18 cellular contexts compared by ENCODE assay signal in genomic region chr10:86062647-86063145, GRCh38.
DNase-seq lines count a peak whose midpoint lies in the region; ATAC-seq and TF ChIP-seq lines count a peak whose summit lies in the region.
"Had no signal": no experiment of that assay in that cellular context is flagged by ENCODE, and none has a peak within 500 bp of the region (broad histone marks: within the 10 kb centered on the region; RNA-seq: fewer than 3 reads in every experiment).

No MANE protein-coding gene starts in this region.

- H3K27ac ChIP-seq in endodermal cell (ENCODE audit: low read depth, low read length) (no peak overlapping the region), trophoblast cell (ENCODE audit: low read depth, low read length) (no peak overlapping the region), stomach (no peak overlapping the region), PC-3 (ENCODE audit: low read length) (no peak overlapping the region), GM23248 (no peak overlapping the region)

- WGBS in endodermal cell (ENCODE audit: insufficient coverage in 1 of 2, insufficient read length in 1 of 2), 2 experiments = 95% methylated on average over 5 to 6 of the region's 6 CpGs
- no CpG with 5 or more reads among the region's 6 CpGs for WGBS in trophoblast cell (ENCODE audit: extremely low coverage, insufficient coverage, insufficient read length)
- WGBS in stomach, 5 donors = 75 to 84% (median 83%) methylated on average over 6 of the region's 6 CpGs
- WGBS in GM23248 (ENCODE audit: low coverage in 1 of 2, low lambda C conversion rate in 2 of 2, missing lambda C conversion rate in 2 of 2), 2 experiments = 18 to 25% methylated on average over 6 of the region's 6 CpGs

- no peaks in the 10 kb centered on the region for H3K4me1 ChIP-seq in endodermal cell (ENCODE audit: control insufficient read depth, insufficient read depth, low read length)
- no peaks in the 10 kb centered on the region for H3K4me1 ChIP-seq in trophoblast cell (ENCODE audit: control insufficient read depth in 1 of 2, insufficient read depth in 2 of 2, low read length in 2 of 2)
- H3K4me1 ChIP-seq in stomach = no peaks in the 10 kb centered on the region
- H3K4me1 ChIP-seq in PC-3 (ENCODE audit: insufficient read depth, low read length) = no peaks in the 10 kb centered on the region
- no peaks in the 10 kb centered on the region for H3K4me1 ChIP-seq in GM23248 (ENCODE audit: insufficient read depth)

- H3K4me1 Mint-ChIP-seq in chondrocyte (ENCODE audit: low read depth) (no peaks in the 10 kb centered on the region), endodermal cell (peaks cover 5% of the 10 kb centered on the region)
- H3K4me1 Mint-ChIP-seq: B cell; CD4-positive, CD25-positive, alpha-beta regulatory T cell; CD8-positive, alpha-beta memory T cell had no signal

- H3K79me1 ChIP-seq in trophoblast cell (ENCODE audit: low read length) = no peaks in the 10 kb centered on the region

- H2BK12ac ChIP-seq in trophoblast cell (ENCODE audit: low read length) = no peak overlapping the region

- H3K27me3 Mint-ChIP-seq in chondrocyte (ENCODE audit: low read depth) = peaks cover 6% of the 10 kb centered on the region
- peaks cover 7% of the 10 kb centered on the region for H3K27me3 Mint-ChIP-seq in endodermal cell (ENCODE audit: insufficient read depth)

- POLR2A ChIA-PET in PC-3 (lab: Charles Lee; ENCODE audit: unreplicated experiment) = no interaction called here

- H4K8ac ChIP-seq in trophoblast cell (ENCODE audit: low read depth, low read length) = no peak overlapping the region

- no peak overlapping the region for H3K4ac ChIP-seq in trophoblast cell (ENCODE audit: low read depth, low read length)

- no peak overlapping the region for H4K12ac ChIP-seq in trophoblast cell (ENCODE audit: low read depth, low read length)

- H3K4me3 Mint-ChIP-seq in chondrocyte (ENCODE audit: unreplicated experiment) (no peak overlapping the region), endodermal cell (no peak overlapping the region)
- H3K4me3 Mint-ChIP-seq: B cell; CD4-positive, CD25-positive, alpha-beta regulatory T cell; CD8-positive, alpha-beta memory T cell; GM23338 had no signal

- no peak overlapping the region for H3K27ac Mint-ChIP-seq in chondrocyte (ENCODE audit: unreplicated experiment)
- no peak overlapping the region for H3K27ac Mint-ChIP-seq in endodermal cell
- H3K27ac Mint-ChIP-seq: B cell; CD4-positive, CD25-positive, alpha-beta regulatory T cell; CD8-positive, alpha-beta memory T cell; GM23338 had no signal

- H3K9me3 Mint-ChIP-seq in chondrocyte (ENCODE audit: low read depth) (no peaks in the 10 kb centered on the region), endodermal cell (no peaks in the 10 kb centered on the region)
- H3K9me3 Mint-ChIP-seq: CD4-positive, CD25-positive, alpha-beta regulatory T cell; CD8-positive, alpha-beta memory T cell had no signal

- TF ChIP-seq EP300 in stomach (IDR thresholded peaks at IDR 0.05) = no peak

- TF ChIP-seq CTCF in chondrocyte (IDR thresholded peaks at IDR 0.05) = no peak
- TF ChIP-seq CTCF in endodermal cell (conservative IDR thresholded peaks at IDR 0.05) = no peak
- TF ChIP-seq CTCF in stomach (IDR thresholded peaks at IDR 0.05) = no peak
- no peak for TF ChIP-seq CTCF in PC-3 (conservative IDR thresholded peaks at IDR 0.05; ENCODE audit: low read depth, low read length)

- CTCF ChIA-PET in PC-3 (lab: Charles Lee) = no interaction called here

- H3F3A ChIP-seq in PC-3 (ENCODE audit: low read length, unreplicated experiment) = no peaks in the 10 kb centered on the region
- no peaks in the 10 kb centered on the region for H3F3A ChIP-seq in GM23248 (ENCODE audit: insufficient read depth)

- H3K36me3 ChIP-seq in endodermal cell (ENCODE audit: control insufficient read depth, insufficient read depth, low read length) = no peaks in the 10 kb centered on the region
- H3K36me3 ChIP-seq in trophoblast cell (ENCODE audit: control insufficient read depth in 1 of 2, insufficient read depth in 2 of 2, low read length in 2 of 2) = no peaks in the 10 kb centered on the region
- no peaks in the 10 kb centered on the region for H3K36me3 ChIP-seq in stomach
- H3K36me3 ChIP-seq in PC-3 (ENCODE audit: low read depth, low read length) = no peaks in the 10 kb centered on the region
- no peaks in the 10 kb centered on the region for H3K36me3 ChIP-seq in GM23248 (ENCODE audit: low read depth)

- no peak overlapping the region for H2AFZ ChIP-seq in trophoblast cell (ENCODE audit: insufficient read depth, low read length, poor library complexity)
- no peak overlapping the region for H2AFZ ChIP-seq in PC-3 (ENCODE audit: low read length)
- no peak overlapping the region for H2AFZ ChIP-seq in GM23248
- H2AFZ ChIP-seq: GM23338 had no signal

- H3K4me3 ChIP-seq in endodermal cell (ENCODE audit: low read length) (no peak overlapping the region), trophoblast cell (ENCODE audit: low read depth, low read length) (peak overlapping the region; percentile 44), stomach (no peak overlapping the region), PC-3 (ENCODE audit: low read length) (no peak overlapping the region), GM23248 (no peak overlapping the region)
- H3K4me3 ChIP-seq: GM23338 had no signal

- no peak overlapping the region for H2BK5ac ChIP-seq in trophoblast cell (ENCODE audit: low read depth, low read length, poor library complexity)

- H4K20me1 ChIP-seq in PC-3 (ENCODE audit: low read length) (no peaks in the 10 kb centered on the region), GM23248 (ENCODE audit: insufficient read depth) (no peaks in the 10 kb centered on the region)

- no peak overlapping the region for H3K9ac ChIP-seq in endodermal cell (ENCODE audit: extremely low read depth, low read length, poor library complexity, severe bottlenecking)
- H3K9ac ChIP-seq in trophoblast cell (ENCODE audit: low read length) = no peak overlapping the region
- H3K9ac ChIP-seq in PC-3 (ENCODE audit: low read length) = no peak overlapping the region
- H3K9ac ChIP-seq in GM23248 = no peak overlapping the region

- H3K14ac ChIP-seq in trophoblast cell (ENCODE audit: low read length) = no peak overlapping the region

- no peak overlapping the region for H3K23ac ChIP-seq in trophoblast cell (ENCODE audit: low read length)

- TF ChIP-seq POLR2A in stomach (IDR thresholded peaks at IDR 0.05) = no peak

- no peak overlapping the region for H4K91ac ChIP-seq in trophoblast cell (ENCODE audit: low read depth, low read length)

- H3K9me2 ChIP-seq in PC-3 (replicated peaks; ENCODE audit: low read length) (no peaks in the 10 kb centered on the region), GM23248 (ENCODE audit: insufficient read depth) (no peaks in the 10 kb centered on the region)

- H3K9me3 ChIP-seq in endodermal cell (ENCODE audit: control insufficient read depth, low read length) = no peaks in the 10 kb centered on the region
- H3K9me3 ChIP-seq in trophoblast cell (ENCODE audit: insufficient read depth, low read depth, low read length) = no peaks in the 10 kb centered on the region
- H3K9me3 ChIP-seq in stomach = no peaks in the 10 kb centered on the region
- no peaks in the 10 kb centered on the region for H3K9me3 ChIP-seq in PC-3 (ENCODE audit: low read length)
- no peaks in the 10 kb centered on the region for H3K9me3 ChIP-seq in GM23248 (ENCODE audit: low read depth)

- H3K36me3 Mint-ChIP-seq in chondrocyte (ENCODE audit: low read depth) (no peaks in the 10 kb centered on the region), endodermal cell (ENCODE audit: low read depth) (no peaks in the 10 kb centered on the region)
- H3K36me3 Mint-ChIP-seq: CD4-positive, CD25-positive, alpha-beta regulatory T cell; CD8-positive, alpha-beta memory T cell had no signal

- H2BK120ac ChIP-seq in trophoblast cell (ENCODE audit: insufficient read depth, low read length, poor library complexity) = no peak overlapping the region

- H3K4me2 ChIP-seq in trophoblast cell (ENCODE audit: low read length) (no peak overlapping the region), PC-3 (ENCODE audit: low read length) (no peak overlapping the region), GM23248 (ENCODE audit: unreplicated experiment) (no peak overlapping the region)
- H3K4me2 ChIP-seq: GM23338 had no signal

- peak; percentile 37 for DNase-seq in chondrocyte (ENCODE audit: low spot score)
- DNase-seq in endodermal cell = peak; percentile 32
- no peak for DNase-seq in trophoblast cell
- DNase-seq in stomach = peak; percentile 13
- no peak for DNase-seq in stimulated activated CD8-positive, alpha-beta memory T cell treated with anti-CD3 and anti-CD28 coated beads, Interleukin-4, amount 100 ng/mL, for 48 hours
- DNase-seq in PC-3 = no peak
- DNase-seq in GM23248 = no peak
- DNase-seq: C1 segment of cervical spinal cord; CD4-positive, CD25-positive, alpha-beta regulatory T cell; CD8-positive, alpha-beta memory T cell; COR-L47; DMS 273 treated with DMSO at 0.1 percent for 48 hours; DMS53; DND-41; EL; HCEC 1CT had no signal

- no peak overlapping the region for H2AK5ac ChIP-seq in trophoblast cell (ENCODE audit: low read length)

- H3K18ac ChIP-seq in trophoblast cell (ENCODE audit: low read length) = no peak overlapping the region

- ATAC-seq in PC-3 = no peak
- ATAC-seq: GM23338 had no signal

- H3K79me2 ChIP-seq in trophoblast cell (ENCODE audit: control insufficient read depth, insufficient read depth, low read length, poor library complexity) = no peaks in the 10 kb centered on the region
- H3K79me2 ChIP-seq in PC-3 (ENCODE audit: low read length) = no peaks in the 10 kb centered on the region
- H3K79me2 ChIP-seq in GM23248 (ENCODE audit: insufficient read depth) = no peaks in the 10 kb centered on the region

- H3K27me3 ChIP-seq in endodermal cell (ENCODE audit: control insufficient read depth, insufficient read depth, low read length, poor library complexity, severe bottlenecking) (no peaks in the 10 kb centered on the region), trophoblast cell (ENCODE audit: insufficient read depth, low read length) (no peaks in the 10 kb centered on the region), stomach (no peaks in the 10 kb centered on the region), PC-3 (ENCODE audit: low read length) (no peaks in the 10 kb centered on the region), GM23248 (replicated peaks; ENCODE audit: insufficient read depth) (no peaks in the 10 kb centered on the region)

- intact Hi-C loops in stomach (cut with DNase I; ENCODE audit: low total_unique reads) = no loop called here
- intact Hi-C loops in PC-3 (cut with micrococcal nuclease) = no loop called here

- in situ Hi-C loops in GM23248 (cut with MboI) = no loop called here

- no TSS peak for BruUV-seq in PC-3 (replicated peaks; lab: Mats Ljungman, UMichigan)

Comparison
In these comparisons a context has a peak if more than half of its experiments do, and no peak if none do; other contexts are left out.
1. DNase-seq: peak in chondrocyte (single experiment), endodermal cell (single experiment) and stomach (single experiment); none in trophoblast cell (0 of 2), stimulated activated CD8-positive, alpha-beta memory T cell treated with anti-CD3 and anti-CD28 coated beads, Interleukin-4, amount 100 ng/mL, for 48 hours (single experiment), PC-3 (single experiment) and GM23248 (single experiment).